9 cellular contexts compared by ENCODE assay signal in genomic region chrX:56231706-56232105, GRCh38. TPM values are rescaled to one million over a fixed set of nuclear protein-coding genes. Genes with fewer than 3 reads are reported as not detected.
DNase-seq lines count a peak whose midpoint lies in the region; ATAC-seq lines count a peak whose summit lies in the region.
"Had no signal": no experiment of that assay in that cellular context is flagged by ENCODE, and none has a peak within 500 bp of the region (broad histone marks: within the 10 kb centered on the region; RNA-seq: fewer than 3 reads in every experiment).

No MANE protein-coding gene starts in this region.

- H3K4me3 Mint-ChIP-seq in stimulated activated naive CD8-positive, alpha-beta T cell treated with anti-CD3 and anti-CD28 coated beads, Interleukin-15, Interleukin-2, amounts not matched to agents 100 ng/mL and 50 ng/mL, for 24 hours = peak overlapping the region; percentile 26
- peak overlapping the region; percentile 50 to 96 (median 94) for H3K4me3 Mint-ChIP-seq in naive B cell

- no peaks in the 10 kb centered on the region for H3K9me3 Mint-ChIP-seq in stimulated activated naive CD8-positive, alpha-beta T cell treated with anti-CD3 and anti-CD28 coated beads, Interleukin-15, Interleukin-2, amounts not matched to agents 100 ng/mL and 50 ng/mL, for 24 hours
- peaks cover 0 to 2% (median 0%) of the 10 kb centered on the region in 7 donors for H3K9me3 Mint-ChIP-seq in naive B cell

- ATAC-seq in stimulated activated naive CD8-positive, alpha-beta T cell treated with anti-CD3 and anti-CD28 coated beads, Interleukin-15, Interleukin-2, amounts not matched to agents 100 U/mL and 50 U/mL, for 24 hours = no peak
- ATAC-seq in naive B cell (ENCODE audit: low read depth in 2 of 2) (no peak), GM18873 (IDR thresholded peaks at IDR 0.05; ENCODE audit: low FRiP score, unreplicated experiment) (no peak), GM21526 (IDR thresholded peaks at IDR 0.05; ENCODE audit: low FRiP score, unreplicated experiment) (no peak), GM21786 (IDR thresholded peaks at IDR 0.05; ENCODE audit: unreplicated experiment) (no peak)

- H3K4me1 Mint-ChIP-seq in stimulated activated naive CD8-positive, alpha-beta T cell treated with anti-CD3 and anti-CD28 coated beads, Interleukin-15, Interleukin-2, amounts not matched to agents 100 ng/mL and 50 ng/mL, for 24 hours (ENCODE audit: low read depth) = peaks cover 8% of the 10 kb centered on the region
- peaks cover 32 to 44% (median 38%) of the 10 kb centered on the region in 3 donors for H3K4me1 Mint-ChIP-seq in naive B cell

- H3K4me1 ChIP-seq in endocrine pancreas (ENCODE audit: control insufficient read depth, insufficient read depth, low read length) = no peaks in the 10 kb centered on the region

- no peaks in the 10 kb centered on the region for H3K36me3 Mint-ChIP-seq in stimulated activated naive CD8-positive, alpha-beta T cell treated with anti-CD3 and anti-CD28 coated beads, Interleukin-15, Interleukin-2, amounts not matched to agents 100 ng/mL and 50 ng/mL, for 24 hours (ENCODE audit: low read depth)
- H3K36me3 Mint-ChIP-seq in naive B cell = no peaks in the 10 kb centered on the region

- H3K27me3 ChIP-seq in endocrine pancreas (ENCODE audit: control insufficient read depth, insufficient read depth, low read length) = no peaks in the 10 kb centered on the region

- peak overlapping the region; percentile 41 for H3K9ac ChIP-seq in endocrine pancreas (ENCODE audit: control insufficient read depth, insufficient read depth, low read length)

- H3K27ac Mint-ChIP-seq in stimulated activated naive CD8-positive, alpha-beta T cell treated with anti-CD3 and anti-CD28 coated beads, Interleukin-15, Interleukin-2, amounts not matched to agents 100 ng/mL and 50 ng/mL, for 24 hours = no peak overlapping the region
- peak overlapping the region in 2 of 6 donors; percentile 48 to 92 for H3K27ac Mint-ChIP-seq in naive B cell

- peak overlapping the region; percentile 86 for H3K4me3 ChIP-seq in endocrine pancreas (ENCODE audit: control insufficient read depth, insufficient read depth, low read length)

- DNase-seq in stimulated activated naive CD8-positive, alpha-beta T cell treated with anti-CD3 and anti-CD28 coated beads, Interleukin-15, Interleukin-2, amounts not matched to agents 100 U/mL and 50 U/mL, for 24 hours = no peak
- DNase-seq in naive B cell (no peak), hepatic stellate cell (ENCODE audit: low spot score) (no peak)
- DNase-seq: dermis blood vessel endothelial cell had no signal

- H3K36me3 ChIP-seq in endocrine pancreas (ENCODE audit: control insufficient read depth, insufficient read depth, low read length) = no peaks in the 10 kb centered on the region

- peaks cover 5% of the 10 kb centered on the region for H3K27me3 Mint-ChIP-seq in stimulated activated naive CD8-positive, alpha-beta T cell treated with anti-CD3 and anti-CD28 coated beads, Interleukin-15, Interleukin-2, amounts not matched to agents 100 ng/mL and 50 ng/mL, for 24 hours
- H3K27me3 Mint-ChIP-seq in naive B cell = no peaks in the 10 kb centered on the region

- H3K9me3 ChIP-seq in endocrine pancreas (ENCODE audit: control insufficient read depth, low read length) = no peaks in the 10 kb centered on the region

RNA-seq across cellular contexts. Expression of gene KLF8, which starts 0.5 kb away (rescaled TPM):
- 10 to 100 TPM in 5 of 6 donors, 1 to 10 TPM in 1; 6.8 to 20.7 (median 12.6) TPM for polyA plus RNA-seq in naive B cell (ENCODE audit: low read depth in 6 of 6)
